1 cellular context compared by ENCODE assay signal in genomic region chr6:109690740-109691687, GRCh38.
TF ChIP-seq lines count a peak whose summit lies in the region.

AK9 (minus strand) TSS chr6:109691202; CDS start chr6:109675745, 15,457 bp downstream.
FIG4 (plus strand) TSS chr6:109691296; CDS start chr6:109691436, 140 bp downstream.

TF ChIP-seq in HepG2, 621 proteins besides CTCF, POLR2A, EP300 and RAD21 (continued from another document and continues in another):
- TF ChIP-seq HMGXB3 (CRISPR knock-in tag; IDR thresholded peaks at IDR 0.05; ENCODE audit: borderline replicate concordance) = no peak; the same call in 1 of the 2 replicates
- TF ChIP-seq ZBTB34 (CRISPR knock-in tag; IDR thresholded peaks at IDR 0.05) = no peak
- TF ChIP-seq ZBTB33 (CRISPR knock-in tag; IDR thresholded peaks at IDR 0.05) = no peak
- 0 out of 2 replicates have a peak, but pooled peaks have one; percentile 22 for TF ChIP-seq FOXO1 (CRISPR knock-in tag; IDR thresholded peaks at IDR 0.05)
- no peak for TF ChIP-seq ARNTL (CRISPR knock-in tag; IDR thresholded peaks at IDR 0.05)
- TF ChIP-seq KIAA2018 (CRISPR knock-in tag; IDR thresholded peaks at IDR 0.05; ENCODE audit: borderline replicate concordance) = no peak
- TF ChIP-seq GMEB2 (CRISPR knock-in tag; IDR thresholded peaks at IDR 0.05; ENCODE audit: low read depth) = peak; percentile 62; the same call in 1 of the 2 replicates
- TF ChIP-seq TCF7L2 (IDR thresholded peaks at IDR 0.05; ENCODE audit: low read depth, low read length) = no peak
- TF ChIP-seq NR0B2 (CRISPR knock-in tag; IDR thresholded peaks at IDR 0.05) = 0 out of 2 replicates have a peak, but pooled peaks have one; percentile 15
- TF ChIP-seq ATRX (CRISPR knock-in tag; IDR thresholded peaks at IDR 0.05; ENCODE audit: borderline replicate concordance) = no peak
- no peak for TF ChIP-seq ZNF740 (CRISPR knock-in tag; IDR thresholded peaks at IDR 0.05)
- no peak for TF ChIP-seq ZNF530 (CRISPR knock-in tag; IDR thresholded peaks at IDR 0.05; ENCODE audit: low read depth)
- no peak for TF ChIP-seq ZNF484 (CRISPR knock-in tag; IDR thresholded peaks at IDR 0.05; ENCODE audit: borderline replicate concordance, low read depth)
- TF ChIP-seq HNF1A (IDR thresholded peaks at IDR 0.05; ENCODE audit: low read depth) = no peak
- TF ChIP-seq HNF1A (CRISPR knock-in tag; IDR thresholded peaks at IDR 0.05; ENCODE audit: borderline replicate concordance) = peak; percentile 42; the same call in 1 of the 2 replicates
- TF ChIP-seq YEATS2 (CRISPR knock-in tag; IDR thresholded peaks at IDR 0.05; ENCODE audit: borderline replicate concordance) = peak; percentile 56; the same call in 1 of the 2 replicates
- peak; percentile 44 for TF ChIP-seq AGO1 (IDR thresholded peaks at IDR 0.05; ENCODE audit: low read depth, low read length, poor library complexity, severe bottlenecking)
- TF ChIP-seq PAWR (CRISPR knock-in tag; IDR thresholded peaks at IDR 0.05; ENCODE audit: borderline replicate concordance) = no peak
- peak; percentile 54 for TF ChIP-seq ZNF883 (CRISPR knock-in tag; IDR thresholded peaks at IDR 0.05; ENCODE audit: not compliant biosample characterization)
- no peak for TF ChIP-seq ZFP36L1 (CRISPR knock-in tag; IDR thresholded peaks at IDR 0.05)
- TF ChIP-seq IRF9 (CRISPR knock-in tag; IDR thresholded peaks at IDR 0.05; ENCODE audit: borderline replicate concordance) = peak; percentile 58; the same call in 1 of the 2 replicates
